8 cellular contexts compared by ENCODE assay signal in genomic region chr1:62356257-62356835, GRCh38. TPM values are rescaled to one million over a fixed set of nuclear protein-coding genes. Genes with fewer than 3 reads are reported as not detected.
DNase-seq lines count a peak whose midpoint lies in the region; TF ChIP-seq lines count a peak whose summit lies in the region.

No MANE protein-coding gene starts in this region.

- H3K4me3 ChIP-seq in tibial artery = no peak overlapping the region

- no peaks in the 10 kb centered on the region for H3K4me1 ChIP-seq in tibial artery

- POLR2A ChIA-PET in HEK293T (lab: Yijun Ruan, JAX) = no interaction called here

- no peaks in the 10 kb centered on the region for H3K9me3 ChIP-seq in tibial artery

- no peaks in the 10 kb centered on the region for H3K27me3 ChIP-seq in tibial artery

- no peaks in the 10 kb centered on the region for H3K36me3 ChIP-seq in tibial artery

- H3K27ac ChIP-seq in tibial artery = no peak overlapping the region

- DNase-seq in EL (peak; percentile 80), HEK293T (ENCODE audit: extremely low spot score) (peak; percentile 56), RPMI7951 (ENCODE audit: low read depth) (peak; percentile 92), iris pigment epithelial cell (ENCODE audit: low read depth) (peak; percentile 92), tibial artery (no peak), ureter (ENCODE audit: low spot score) (no peak), posterior cingulate gyrus (no peak), NCI-H128 (lab: John Stamatoyannopoulos, UW; ENCODE audit: unreplicated experiment) (no peak)

- TF ChIP-seq CTCF in tibial artery (IDR thresholded peaks at IDR 0.05) = no peak

- intact Hi-C loops in tibial artery (cut with DNase I; ENCODE audit: low total_unique reads) (no loop called here), posterior cingulate gyrus (cut with DNase I) (no loop called here)

- CTCF ChIA-PET in HEK293T (lab: Yijun Ruan, JAX) = no interaction called here

TF ChIP-seq in HEK293T, 16 proteins besides CTCF, POLR2A, EP300 and RAD21:
- TF ChIP-seq L3MBTL2 (conservative IDR thresholded peaks at IDR 0.05) (no peak), FOXA1 (IDR thresholded peaks at IDR 0.05) (no peak), ARNT (IDR thresholded peaks at IDR 0.05) (no peak), TARDBP (IDR thresholded peaks at IDR 0.05) (no peak), ELF4 (IDR thresholded peaks at IDR 0.05) (no peak), FOXK2 (IDR thresholded peaks at IDR 0.05) (no peak), SP1 (IDR thresholded peaks at IDR 0.05) (no peak), SUZ12 (IDR thresholded peaks at IDR 0.05) (no peak), HDGF (IDR thresholded peaks at IDR 0.05; ENCODE audit: borderline replicate concordance) (no peak), PKNOX1 (IDR thresholded peaks at IDR 0.05) (no peak)

RNA-seq across cellular contexts. Expression of gene KANK4, which starts 37.1 kb away (rescaled TPM):
- total RNA-seq in RPMI7951 (2014; rRNA removed; shearing (Covaris generic)) = 0.36 TPM in 1 of 2 replicates, not detected in the other
- total RNA-seq in ureter = 0.13 TPM

Comparison
In these comparisons a context has a peak if more than half of its experiments do, and no peak if none do; other contexts are left out.
1. DNase-seq: peak in EL (single experiment), HEK293T (single experiment), RPMI7951 (single experiment) and iris pigment epithelial cell (single experiment); none in tibial artery (0 of 2), ureter (single experiment), posterior cingulate gyrus (0 of 10) and NCI-H128 (single experiment).